In the genomic region with DNA sequence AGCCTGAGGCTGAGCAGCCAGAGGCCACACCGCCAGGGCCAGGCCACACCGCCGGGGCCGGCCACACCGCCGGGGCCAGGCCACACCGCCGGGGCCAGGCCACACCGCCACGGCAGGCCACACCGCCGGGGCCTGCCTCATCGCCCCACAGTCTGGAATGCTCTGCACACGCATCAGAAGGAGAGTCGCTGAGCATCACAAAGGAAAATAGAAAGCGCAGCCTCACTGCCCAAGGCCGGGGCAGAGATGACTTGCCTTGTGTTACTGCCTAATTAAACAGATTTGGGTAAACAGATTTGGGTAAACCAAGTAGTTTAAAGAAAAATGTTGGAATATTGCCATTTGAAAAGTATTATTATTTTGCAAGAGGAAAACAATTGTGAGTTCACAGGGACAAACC, we compare ENCODE assay signal across 20 cellular contexts.
"Had no signal": no experiment of that assay in that cellular context is flagged by ENCODE, and none has a peak within 500 bp of the region (broad histone marks: within the 10 kb centered on the region; RNA-seq: fewer than 3 reads in every experiment).

No MANE protein-coding gene starts in this region.

- DNase-seq: Kasumi-1, MV-4-11, NCI-H1048, NCI-H1105, NCI-H1930, NCI-H2081, NCI-H2107, NCI-H226, NCI-H446, NCI-H510A, NCI-H524 treated with DMSO at 0.1 percent for 48 hours, NCI-H69, NCI-H774, RPMI8226, SHP77, SW 1271 had no signal

- H3K4me2 ChIP-seq: KMS-11, SK-N-SH had no signal

- H3K9me3 ChIP-seq: SK-N-SH had no signal

- H3K4me3 ChIP-seq: K562 had no signal

- ATAC-seq: K562 had no signal

- H3K27ac ChIP-seq: HL-60, KMS-11 had no signal
